8 cellular contexts compared by ENCODE assay signal in the genomic region with DNA sequence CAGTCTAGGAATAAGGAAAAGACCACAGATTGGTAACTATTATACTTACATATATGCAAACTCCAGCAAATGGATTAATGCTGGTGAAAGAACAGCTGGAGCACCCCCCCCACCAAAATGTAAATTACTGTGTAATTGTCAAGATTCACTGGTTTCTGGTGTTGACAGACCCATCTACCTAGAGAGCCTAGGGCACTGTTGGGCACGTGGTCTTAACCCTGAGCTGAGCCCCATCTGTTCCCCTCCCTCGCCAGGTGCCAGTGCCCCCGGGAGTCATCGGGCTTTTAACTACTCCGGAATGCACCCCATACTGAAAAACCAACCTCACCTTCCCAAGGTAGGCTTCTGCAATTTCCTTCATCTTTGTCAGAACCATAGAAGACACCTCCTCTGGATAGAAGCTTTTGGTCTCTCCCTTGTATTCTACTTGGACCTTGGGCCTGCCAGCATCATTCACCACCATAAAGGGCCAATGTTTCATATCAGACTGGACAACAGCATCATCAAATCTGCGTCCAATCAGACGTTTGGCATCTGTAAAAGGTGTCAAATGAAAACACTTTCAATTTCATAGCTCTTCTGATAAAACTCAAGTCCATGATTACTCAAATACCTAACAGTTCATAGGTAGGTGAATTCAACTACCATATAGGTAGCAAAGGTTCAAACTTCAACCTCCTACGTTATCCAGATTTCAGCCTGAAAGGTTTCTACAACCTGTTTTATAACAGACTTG. TPM values are rescaled to one million over a fixed set of nuclear protein-coding genes. Genes with fewer than 3 reads are reported as not detected.
A peak's percentile ranks its signal among the peaks of the same experiment; 100 is the strongest.
DNase-seq lines count a peak whose midpoint lies in the region; ATAC-seq and TF ChIP-seq lines count a peak whose summit lies in the region.

No MANE protein-coding gene starts in this region.

- TF ChIP-seq POLR2A in suprapubic skin (IDR thresholded peaks at IDR 0.05) = no peak

- H2BK15ac ChIP-seq in H9 (ENCODE audit: low read depth, low read length) = no peak overlapping the region

- TF ChIP-seq EP300 in suprapubic skin (IDR thresholded peaks at IDR 0.05) = no peak

- no peak overlapping the region for H2AK5ac ChIP-seq in H9 (ENCODE audit: insufficient read length, low read length)

- intact Hi-C loops in A673 (cut with micrococcal nuclease; ENCODE audit: unreplicated experiment) = no loop called here

- H2BK12ac ChIP-seq in H9 (ENCODE audit: insufficient read length, low read depth, low read length) = no peak overlapping the region

- peaks cover 15% of the 10 kb centered on the region for H3K23me2 ChIP-seq in H9 (ENCODE audit: insufficient read length, low read depth, low read length, poor library complexity, severe bottlenecking)

- H3K4me3 ChIP-seq in A673 (ENCODE audit: low read depth, low read length, poor library complexity, severe bottlenecking) (peak overlapping the region; percentile 83), suprapubic skin (peak overlapping the region; percentile 65)

- POLR2A ChIA-PET in A673 (lab: Charles Lee; ENCODE audit: low non-redundant PET) = interaction anchor here (0.6 kb wide), 1 partner anchor 46 kb away, joined by 3 read pairs; no protein-coding TSS in a partner anchor

- no peaks in the 10 kb centered on the region for H3K27me3 ChIP-seq in A673 (replicated peaks; ENCODE audit: insufficient read depth, low read depth, low read length, poor library complexity)
- H3K27me3 ChIP-seq in H9 (ENCODE audit: insufficient read depth, low read length) = no peaks in the 10 kb centered on the region
- no peaks in the 10 kb centered on the region for H3K27me3 ChIP-seq in suprapubic skin

- no TSS peak for BruUV-seq in A673 (replicated peaks; lab: Mats Ljungman, UMichigan)

- H4K5ac ChIP-seq in H9 (ENCODE audit: insufficient read length, low read depth, low read length) = no peak overlapping the region

- no peak for TF ChIP-seq CTCF in A673 (conservative IDR thresholded peaks at IDR 0.05; ENCODE audit: low read depth, low read length)
- TF ChIP-seq CTCF in H9 (conservative IDR thresholded peaks at IDR 0.05) = no peak
- no peak for TF ChIP-seq CTCF in suprapubic skin (IDR thresholded peaks at IDR 0.05)

- H3K4me1 Mint-ChIP-seq in H9 = peaks cover 31 to 50% of the 10 kb centered on the region in 2 experiments
- peaks cover 67% of the 10 kb centered on the region for H3K4me1 Mint-ChIP-seq in activated naive CD8-positive, alpha-beta T cell treated with anti-CD3 and anti-CD28 coated beads for 36 hours

- no peak overlapping the region for H2BK20ac ChIP-seq in H9 (ENCODE audit: low read depth, low read length, poor library complexity, severe bottlenecking)

- peak overlapping the region; percentile 100 for H3K27ac ChIP-seq in A673 (ENCODE audit: low read depth, low read length, poor library complexity, severe bottlenecking)
- H3K27ac ChIP-seq in H9 (ENCODE audit: insufficient read length, low read depth, low read length) = no peak overlapping the region
- no peak overlapping the region for H3K27ac ChIP-seq in suprapubic skin

- no peak overlapping the region for H4K91ac ChIP-seq in H9 (ENCODE audit: insufficient read length, low read depth, low read length)

- no peak overlapping the region for H2BK5ac ChIP-seq in H9 (ENCODE audit: insufficient read length, low read length)

- H4K8ac ChIP-seq in H9 (replicated peaks; ENCODE audit: insufficient read length, low read depth, low read length) = no peak overlapping the region

- no peak overlapping the region for H3K14ac ChIP-seq in H9 (ENCODE audit: insufficient read depth, low read length)

- peaks cover 3% of the 10 kb centered on the region for H3K27me3 Mint-ChIP-seq in H9 (ENCODE audit: low read depth)
- peaks cover 36% of the 10 kb centered on the region for H3K27me3 Mint-ChIP-seq in activated naive CD8-positive, alpha-beta T cell treated with anti-CD3 and anti-CD28 coated beads for 36 hours

- H4K20me1 ChIP-seq in H9 (ENCODE audit: control insufficient read depth, insufficient read depth, insufficient read length) = no peaks in the 10 kb centered on the region

- no peak overlapping the region for H3K4ac ChIP-seq in H9 (ENCODE audit: low read depth, low read length)

- H3T11ph ChIP-seq in H9 (ENCODE audit: low read length) = no peak overlapping the region

- H3K4me3 Mint-ChIP-seq in H9 = peak overlapping the region; percentile 97 to 99
- peak overlapping the region; percentile 97 for H3K4me3 Mint-ChIP-seq in activated naive CD8-positive, alpha-beta T cell treated with anti-CD3 and anti-CD28 coated beads for 36 hours

- H3K4me1 ChIP-seq in A673 (ENCODE audit: insufficient read depth, low read length, poor library complexity, severe bottlenecking) (peaks cover 50% of the 10 kb centered on the region), H9 (ENCODE audit: insufficient read depth, low read length) (no peaks in the 10 kb centered on the region), suprapubic skin (peaks cover 68% of the 10 kb centered on the region)

- no peaks in the 10 kb centered on the region; a peak in 2 of 5 replicates for H3K9me3 Mint-ChIP-seq in H9
- no peaks in the 10 kb centered on the region for H3K9me3 Mint-ChIP-seq in activated naive CD8-positive, alpha-beta T cell treated with anti-CD3 and anti-CD28 coated beads for 36 hours

- H3K23ac ChIP-seq in H9 (ENCODE audit: insufficient read length, low read depth, low read length) = no peak overlapping the region

- no peak overlapping the region for H2BK120ac ChIP-seq in H9 (ENCODE audit: low read depth, low read length, poor library complexity, severe bottlenecking)

- H3K4me2 ChIP-seq in H9 (ENCODE audit: insufficient read depth, insufficient read length, low read length) = peak overlapping the region; percentile 73

- H3K27ac Mint-ChIP-seq in H9 = peak overlapping the region; percentile 46 to 94 (median 87); a peak in 6 of 7 replicates
- H3K27ac Mint-ChIP-seq in activated naive CD8-positive, alpha-beta T cell treated with anti-CD3 and anti-CD28 coated beads for 36 hours = peak overlapping the region; percentile 100

- CTCF ChIA-PET in A673 (lab: Charles Lee) = no interaction called here

- H3K79me1 ChIP-seq in H9 (ENCODE audit: insufficient read depth, low read depth, low read length, poor library complexity, severe bottlenecking) = no peaks in the 10 kb centered on the region

- H3K9ac ChIP-seq in H9 (ENCODE audit: extremely low read depth, insufficient read length, low read length) = peak overlapping the region; percentile 77

- no peak for ATAC-seq in GM21515 (IDR thresholded peaks at IDR 0.05; ENCODE audit: unreplicated experiment)
- ATAC-seq in GM21717 (IDR thresholded peaks at IDR 0.05; ENCODE audit: unreplicated experiment) = no peak
- ATAC-seq in HG03442 (IDR thresholded peaks at IDR 0.05; ENCODE audit: unreplicated experiment) = no peak

- no peak overlapping the region for H3K18ac ChIP-seq in H9 (ENCODE audit: insufficient read length, low read depth, low read length)

- peaks cover 50 to 66% (median 65%) of the 10 kb centered on the region in 3 experiments for H3K36me3 Mint-ChIP-seq in H9 (ENCODE audit: insufficient read depth in 1 of 3, low read depth in 3 of 3)
- H3K36me3 Mint-ChIP-seq in activated naive CD8-positive, alpha-beta T cell treated with anti-CD3 and anti-CD28 coated beads for 36 hours = peaks cover 76% of the 10 kb centered on the region

- H3K36me3 ChIP-seq in A673 (ENCODE audit: insufficient read depth, low read length, poor library complexity, severe bottlenecking) (peaks cover 62% of the 10 kb centered on the region), suprapubic skin (peaks cover 52% of the 10 kb centered on the region)

- H3K56ac ChIP-seq in H9 (ENCODE audit: insufficient read length, low read depth, low read length) = no peak overlapping the region

- H2AFZ ChIP-seq in H9 (ENCODE audit: low read length) = no peak overlapping the region

- peak; percentile 40 for DNase-seq in A673 (ENCODE audit: low spot score)
- no peak for DNase-seq in H9
- no peak for DNase-seq in activated naive CD8-positive, alpha-beta T cell treated with anti-CD3 and anti-CD28 coated beads for 36 hours
- peak; percentile 21 for DNase-seq in kidney tubule cell (ENCODE audit: low spot score)
- no peak for DNase-seq in suprapubic skin (ENCODE audit: low spot score in 2 of 2)

- H3K9me3 ChIP-seq in A673 (ENCODE audit: low read depth, low read length, poor library complexity, severe bottlenecking) = no peaks in the 10 kb centered on the region
- no peaks in the 10 kb centered on the region for H3K9me3 ChIP-seq in H9 (ENCODE audit: control insufficient read depth, low read depth, low read length)
- no peaks in the 10 kb centered on the region for H3K9me3 ChIP-seq in suprapubic skin

- peaks cover 18% of the 10 kb centered on the region; the same call in 1 of the 2 replicates for H3K79me2 ChIP-seq in H9 (ENCODE audit: insufficient read depth, low read length)

- WGBS in H9 (ENCODE audit: extremely low coverage, insufficient read length, low lambda C conversion rate) = no CpG with 5 or more reads among the region's 8 CpGs
- WGBS in suprapubic skin = 5% methylated on average over 5 of the region's 8 CpGs

RNA-seq across cellular contexts. Expression of a gene that starts 1.5 kb away (rescaled TPM):
- total RNA-seq in A673 (2021) (2,297 and 3,307 TPM in 2 replicates), H9 (2021) (2,142 and 2,160 TPM in 2 replicates), suprapubic skin (100 to 1,000 TPM; 212 to 708 (median 560) TPM)
- 1,000 to 10,000 TPM; 3,149 to 3,177 TPM for total RNA-seq in activated naive CD8-positive, alpha-beta T cell treated with anti-CD3 and anti-CD28 coated beads for 36 hours

Comparison
In these comparisons a context has a peak if more than half of its experiments do, and no peak if none do; other contexts are left out.
1. DNase-seq: peak in A673 (single experiment) and kidney tubule cell (single experiment); none in H9 (single experiment), activated naive CD8-positive, alpha-beta T cell treated with anti-CD3 and anti-CD28 coated beads for 36 hours (single experiment) and suprapubic skin (0 of 2).